In the genomic region with DNA sequence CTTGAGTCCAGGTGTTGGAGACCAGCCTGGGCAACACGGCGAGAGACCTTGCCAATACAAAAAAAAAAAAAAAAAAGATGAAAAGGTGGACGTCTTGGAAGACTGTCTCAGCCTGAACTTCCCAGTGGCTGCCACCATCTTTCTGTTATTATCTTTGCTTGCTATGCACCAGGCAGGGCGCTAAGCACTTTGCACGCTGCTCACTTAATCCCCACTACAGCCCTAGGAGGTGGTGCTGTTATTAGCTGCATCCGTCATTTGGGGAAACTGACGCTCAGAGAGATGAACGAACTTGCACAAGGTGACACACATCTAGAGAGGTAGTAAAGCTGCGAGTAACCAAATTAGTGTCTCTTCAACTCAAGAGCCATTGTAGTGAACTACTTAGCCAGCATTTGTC, we compare ENCODE assay signal across 9 cellular contexts. TPM values are rescaled to one million over a fixed set of nuclear protein-coding genes. Genes with fewer than 3 reads are reported as not detected.
DNase-seq lines count a peak whose midpoint lies in the region; ATAC-seq, FAIRE-seq and TF ChIP-seq lines count a peak whose summit lies in the region.
"Had no signal": no experiment of that assay in that cellular context is flagged by ENCODE, and none has a peak within 500 bp of the region (broad histone marks: within the 10 kb centered on the region; RNA-seq: fewer than 3 reads in every experiment).

No MANE protein-coding gene starts in this region.

- H3K4me2 ChIP-seq in PC-9, result peak overlapping the region; percentile 94
- H3K4me2 ChIP-seq in endothelial cell of umbilical vein (ENCODE audit: insufficient read depth, low read length), result peak overlapping the region; percentile 78

- no peak for ATAC-seq in HG02885 (IDR thresholded peaks at IDR 0.05; ENCODE audit: poor library complexity, unreplicated experiment)
- ATAC-seq in HG02759 (IDR thresholded peaks at IDR 0.05; ENCODE audit: unreplicated experiment), result no peak
- ATAC-seq in HG03432 (IDR thresholded peaks at IDR 0.05; ENCODE audit: unreplicated experiment), result no peak

- H3K27me3 ChIP-seq in PC-9 (ENCODE audit: insufficient read depth, low read depth), result no peaks in the 10 kb centered on the region
- no peaks in the 10 kb centered on the region for H3K27me3 ChIP-seq in endothelial cell of umbilical vein (ENCODE audit: control insufficient read depth in 2 of 2, insufficient read depth in 2 of 2, low read length in 2 of 2)
- H3K27me3 ChIP-seq in rectal smooth muscle tissue (ENCODE audit: control insufficient read depth, insufficient read depth, low read length), result no peaks in the 10 kb centered on the region

- peaks cover 29% of the 10 kb centered on the region for H3F3A ChIP-seq in PC-9 (ENCODE audit: insufficient read depth, low read depth)

- no peak for TF ChIP-seq POLR2A in endothelial cell of umbilical vein (IDR thresholded peaks at IDR 0.05; ENCODE audit: low read depth, low read length)

- POLR2A ChIA-PET in PC-9 (lab: Charles Lee; ENCODE audit: unreplicated experiment) (interaction anchor here (0.6 to 1.0 kb wide), 2 partner anchors 191 to 1574 kb away, joined by 4 to 9 read pairs; no protein-coding TSS in a partner anchor), endothelial cell of umbilical vein (lab: Charles Lee) (interaction anchor here (0.7 kb wide), 1 partner anchor 72 kb away, joined by 7 read pairs; no protein-coding TSS in a partner anchor)

- peaks cover 36% of the 10 kb centered on the region for H3K79me2 ChIP-seq in PC-9 (ENCODE audit: low read depth)
- peaks cover 21% of the 10 kb centered on the region for H3K79me2 ChIP-seq in endothelial cell of umbilical vein (ENCODE audit: control insufficient read depth, insufficient read depth, low read length)

- dilution Hi-C loops in endothelial cell of umbilical vein (cut with MboI; ENCODE audit: extremely low pct_ligation_motif_present, low sequenced_read_pairs), result no loop called here

- intact Hi-C loops in PC-9 (cut with micrococcal nuclease; ENCODE audit: unreplicated experiment) (loop anchor here (5.0 kb wide), 4 partner anchors 73 to 648 kb away; no protein-coding TSS in a partner anchor), endothelial cell of umbilical vein (cut with micrococcal nuclease) (loop anchor here (5.0 kb wide), 3 partner anchors 232 to 707 kb away; no protein-coding TSS in a partner anchor)

- H3K27ac ChIP-seq in PC-9, result peak overlapping the region; percentile 99; the same call in 1 of the 2 replicates
- H3K27ac ChIP-seq in endothelial cell of umbilical vein (ENCODE audit: insufficient read depth, low read depth, low read length), result no peak overlapping the region
- H3K27ac ChIP-seq in rectal smooth muscle tissue (ENCODE audit: low read depth, low read length), result no peak overlapping the region

- CTCF ChIA-PET in PC-9 (lab: Charles Lee) (no interaction called here), endothelial cell of umbilical vein (lab: Charles Lee) (interaction anchor here (1.9 to 2.2 kb wide), 2 partner anchors 14 to 231 kb away, joined by 5 to 6 read pairs; no protein-coding TSS in a partner anchor)

- no peaks in the 10 kb centered on the region for H3K9me3 ChIP-seq in PC-9 (ENCODE audit: insufficient read depth, low read depth)
- H3K9me3 ChIP-seq in endothelial cell of umbilical vein (replicated peaks; ENCODE audit: control insufficient read depth, insufficient read depth, low read length), result no peaks in the 10 kb centered on the region

- BruUV-seq in PC-9 (replicated peaks; lab: Mats Ljungman, UMichigan) (TSS peak; percentile 12), endothelial cell of umbilical vein (replicated peaks; lab: Mats Ljungman, UMichigan) (no TSS peak)

- H4K20me1 ChIP-seq in PC-9 (ENCODE audit: insufficient read depth) (no peaks in the 10 kb centered on the region), endothelial cell of umbilical vein (replicated peaks; ENCODE audit: control insufficient read depth, extremely low read depth, insufficient read depth, low read length) (no peaks in the 10 kb centered on the region)

- H3K36me3 ChIP-seq in PC-9 (ENCODE audit: low read depth), result no peaks in the 10 kb centered on the region
- no peaks in the 10 kb centered on the region for H3K36me3 ChIP-seq in endothelial cell of umbilical vein (ENCODE audit: control insufficient read depth in 2 of 2, extremely low read depth in 1 of 2, insufficient read depth in 2 of 2, low read length in 2 of 2)
- H3K36me3 ChIP-seq in rectal smooth muscle tissue (ENCODE audit: control insufficient read depth, insufficient read depth, low read length), result no peaks in the 10 kb centered on the region

- DNase-seq in PC-9 (no peak), endothelial cell of umbilical vein (ENCODE audit: low read depth, low spot score) (no peak), GDM1 (lab: John Stamatoyannopoulos, UW) (no peak)

- H3K4me3 ChIP-seq in GM08714 (ENCODE audit: low read length), result 0 out of 2 replicates have a peak overlapping the region, but pooled peaks have one; percentile 27
- peak overlapping the region; percentile 97; the same call in 1 of the 2 replicates for H3K4me3 ChIP-seq in PC-9
- no peak overlapping the region for H3K4me3 ChIP-seq in endothelial cell of umbilical vein (replicated peaks in 1 of 3; ENCODE audit: insufficient read depth in 1 of 3, low read depth in 1 of 3, low read length in 3 of 3)
- peak overlapping the region; percentile 89 for H3K4me3 ChIP-seq in rectal smooth muscle tissue (ENCODE audit: low read length)

- no peaks in the 10 kb centered on the region for H3K9me2 ChIP-seq in PC-9 (ENCODE audit: insufficient read depth)

- H3K4me1 ChIP-seq in PC-9 (replicated peaks; ENCODE audit: insufficient read depth), result peaks cover 37% of the 10 kb centered on the region
- peaks cover 26% of the 10 kb centered on the region for H3K4me1 ChIP-seq in endothelial cell of umbilical vein (ENCODE audit: control insufficient read depth, extremely low read depth, insufficient read depth, low read length)
- peaks cover 3% of the 10 kb centered on the region for H3K4me1 ChIP-seq in rectal smooth muscle tissue (ENCODE audit: control insufficient read depth, insufficient read depth, low read length)

- H2AFZ ChIP-seq in PC-9 (0 out of 2 replicates have a peak overlapping the region, but pooled peaks have one; percentile 62), endothelial cell of umbilical vein (ENCODE audit: low read depth, low read length) (no peak overlapping the region)

- FAIRE-seq in endothelial cell of umbilical vein (lab: Jason Lieb, UNC), result no peak
- FAIRE-seq: H54 had no signal

- TF ChIP-seq CTCF in PC-9 (conservative IDR thresholded peaks at IDR 0.05) (no peak), endothelial cell of umbilical vein (IDR thresholded peaks at IDR 0.05; ENCODE audit: extremely low read depth in 1 of 2, insufficient read depth in 1 of 2, low read depth in 1 of 2, low read length in 2 of 2) (no peak)

- no peaks in the 10 kb centered on the region for H3K9me1 ChIP-seq in endothelial cell of umbilical vein (replicated peaks; ENCODE audit: control insufficient read depth, extremely low read depth, insufficient read depth, low read length)

- H3K9ac ChIP-seq in endothelial cell of umbilical vein (replicated peaks; ENCODE audit: extremely low read depth, insufficient read depth, low read length) (peak overlapping the region; percentile 95), rectal smooth muscle tissue (ENCODE audit: low read length) (no peak overlapping the region)

TF ChIP-seq in endothelial cell of umbilical vein, 7 proteins besides CTCF, POLR2A, EP300 and RAD21:
- TF ChIP-seq POLR2AphosphoS5 (IDR thresholded peaks at IDR 0.05; ENCODE audit: insufficient read depth, low read depth, low read length) (no peak), FOS (IDR thresholded peaks at IDR 0.05; ENCODE audit: borderline replicate concordance, insufficient read depth, low read length) (no peak), MYC (IDR thresholded peaks at IDR 0.05; ENCODE audit: low read depth, low read length) (no peak), EZH2 (IDR thresholded peaks at IDR 0.05; ENCODE audit: borderline replicate concordance, low read depth, low read length, severe bottlenecking) (no peak), GATA2 (IDR thresholded peaks at IDR 0.05; ENCODE audit: insufficient read depth, insufficient read length, low read depth, low read length) (no peak)
- TF ChIP-seq, protein P1, sequence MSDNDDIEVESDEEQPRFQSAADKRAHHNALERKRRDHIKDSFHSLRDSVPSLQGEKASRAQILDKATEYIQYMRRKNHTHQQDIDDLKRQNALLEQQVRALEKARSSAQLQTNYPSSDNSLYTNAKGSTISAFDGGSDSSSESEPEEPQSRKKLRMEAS (IDR thresholded peaks at IDR 0.05; ENCODE audit: insufficient read depth, insufficient read length), result no peak

RNA-seq across cellular contexts. Expression of a gene that starts 0.7 kb away (rescaled TPM):
- total RNA-seq in PC-9 (2021), result 52.8 and 66.9 TPM in 2 replicates
- 55.8 and 59.3 TPM in 2 replicates for total RNA-seq in endothelial cell of umbilical vein
- polyA plus RNA-seq in endothelial cell of umbilical vein, result 27.9 and 32.1 TPM in 2 replicates
- 38.2 and 38.6 TPM in 2 replicates for polyA plus RNA-seq in endothelial cell of umbilical vein (2011; cell fraction: cytosol; rRNA removed)
- 28.8 and 34.2 TPM in 2 replicates for polyA plus RNA-seq in endothelial cell of umbilical vein (2011; cell fraction: nucleus; rRNA removed)
- polyA plus RNA-seq in endothelial cell of umbilical vein (2012), result 38.2 and 40.9 TPM in 2 replicates
- polyA minus RNA-seq in endothelial cell of umbilical vein, result 77.1 and 82.6 TPM in 2 replicates
- 1.8 TPM for polyA minus RNA-seq in endothelial cell of umbilical vein (2011; cell fraction: cytosol; rRNA and poly(A)+ RNA removed)
- 55.1 and 56.4 TPM in 2 replicates for polyA minus RNA-seq in endothelial cell of umbilical vein (2011; cell fraction: nucleus; rRNA and poly(A)+ RNA removed)

Comparison
In these comparisons a context has a peak if more than half of its experiments do, and no peak if none do; other contexts are left out.
1. H3K4me3 ChIP-seq: peak in GM08714 (single experiment), PC-9 (single experiment) and rectal smooth muscle tissue (single experiment); none in endothelial cell of umbilical vein (0 of 3).